9 cellular contexts compared by ENCODE assay signal in genomic region chr17:64635647-64636305, GRCh38. TPM values are rescaled to one million over a fixed set of nuclear protein-coding genes. Genes with fewer than 3 reads are reported as not detected.
DNase-seq lines count a peak whose midpoint lies in the region; ATAC-seq, FAIRE-seq and TF ChIP-seq lines count a peak whose summit lies in the region.
"Had no signal": no experiment of that assay in that cellular context is flagged by ENCODE, and none has a peak within 500 bp of the region (broad histone marks: within the 10 kb centered on the region; RNA-seq: fewer than 3 reads in every experiment).

No MANE protein-coding gene starts in this region.

- H3K4me1 ChIP-seq in adrenal gland (replicated peaks in 1 of 2), result peaks cover 0 to 47% of the 10 kb centered on the region in 2 donors

- TF ChIP-seq CTCF in adrenal gland (IDR thresholded peaks at IDR 0.05), result no peak
- no peak for TF ChIP-seq CTCF in WERI-Rb-1 (IDR thresholded peaks at IDR 0.05; ENCODE audit: low read depth, low read length)

- H3K9me3 Mint-ChIP-seq in activated T-cell treated with anti-CD3 and anti-CD28 coated beads, Interleukin-2, amount 50 U/mL, for 72 hours, result peaks cover 0 to 2% of the 10 kb centered on the region in 2 donors
- H3K9me3 Mint-ChIP-seq in activated T-helper 1 cell treated with anti-CD3 and anti-CD28 coated beads, Interleukin-12 subunit alpha, Interleukin-12 subunit beta, Interleukin-2, Interleukin-4 antibody, amounts not matched to agents 30 ng/mL and 10 ng/mL and 1 ng/mL, durations not matched to agents 14 hours and 24 hours and 36 hours, result peaks cover 3% of the 10 kb centered on the region
- H3K9me3 Mint-ChIP-seq in stimulated activated effector memory CD8-positive, alpha-beta T cell treated with anti-CD3 and anti-CD28 coated beads, Interleukin-12 subunit alpha, Interleukin-12 subunit beta, amount 100 ng/mL, for 72 hours, result no peaks in the 10 kb centered on the region

- FAIRE-seq in frontal cortex (lab: Jason Lieb, UNC), result no peak
- FAIRE-seq: G401.6 had no signal

- H3K36me3 ChIP-seq in adrenal gland (replicated peaks in 1 of 2), result peaks cover 0 to 6% of the 10 kb centered on the region in 2 donors
- H3K36me3 ChIP-seq in WERI-Rb-1, result peaks cover 3% of the 10 kb centered on the region; the same call in 1 of the 2 replicates

- ATAC-seq in activated T-cell treated with anti-CD3 and anti-CD28 coated beads, Interleukin-2, amount 50 U/mL, for 72 hours (replicated peaks in 1 of 2), result peak; percentile 86 to 89
- ATAC-seq in HG03095 (IDR thresholded peaks at IDR 0.05; ENCODE audit: unreplicated experiment), result peak; percentile 87
- peak; percentile 96 for ATAC-seq in stimulated activated effector memory CD8-positive, alpha-beta T cell treated with anti-CD3 and anti-CD28 coated beads, Interleukin-12 subunit alpha, Interleukin-12 subunit beta, amount 100 ng/mL, for 72 hours

- no peaks in the 10 kb centered on the region for H3K27me3 ChIP-seq in adrenal gland
- H3K27me3 ChIP-seq in WERI-Rb-1 (ENCODE audit: insufficient read depth, low read depth, severe bottlenecking), result no peaks in the 10 kb centered on the region

- H3K36me3 Mint-ChIP-seq in activated T-cell treated with anti-CD3 and anti-CD28 coated beads, Interleukin-2, amount 50 U/mL, for 72 hours (ENCODE audit: insufficient read depth in 2 of 2), result peaks cover 0 to 4% of the 10 kb centered on the region in 2 donors
- H3K36me3 Mint-ChIP-seq in activated T-helper 1 cell treated with anti-CD3 and anti-CD28 coated beads, Interleukin-12 subunit alpha, Interleukin-12 subunit beta, Interleukin-2, Interleukin-4 antibody, amounts not matched to agents 30 ng/mL and 10 ng/mL and 1 ng/mL, durations not matched to agents 14 hours and 24 hours and 36 hours (ENCODE audit: low read depth), result peaks cover 4% of the 10 kb centered on the region
- peaks cover 31% of the 10 kb centered on the region for H3K36me3 Mint-ChIP-seq in stimulated activated effector memory CD8-positive, alpha-beta T cell treated with anti-CD3 and anti-CD28 coated beads, Interleukin-12 subunit alpha, Interleukin-12 subunit beta, amount 100 ng/mL, for 72 hours

- intact Hi-C loops in activated T-helper 1 cell treated with anti-CD3 and anti-CD28 coated beads, Interleukin-12 subunit alpha, Interleukin-12 subunit beta, Interleukin-2, Interleukin-4 antibody, amounts not matched to agents 30 ng/mL and 10 ng/mL and 1 ng/mL, durations not matched to agents 14 hours and 24 hours and 36 hours (cut with micrococcal nuclease), result loop anchor here (1.0 to 10.0 kb wide), 7 partner anchors 7 to 279 kb away; partner anchors contain the start of genes CEP95, DDX5 and LRRC37A3
- intact Hi-C loops in adrenal gland (cut with DNase I), result no loop called here

- H3K27ac Mint-ChIP-seq in activated T-cell treated with anti-CD3 and anti-CD28 coated beads, Interleukin-2, amount 50 U/mL, for 72 hours, result peak overlapping the region; percentile 83
- peak overlapping the region; percentile 98 for H3K27ac Mint-ChIP-seq in activated T-helper 1 cell treated with anti-CD3 and anti-CD28 coated beads, Interleukin-12 subunit alpha, Interleukin-12 subunit beta, Interleukin-2, Interleukin-4 antibody, amounts not matched to agents 30 ng/mL and 10 ng/mL and 1 ng/mL, durations not matched to agents 14 hours and 24 hours and 36 hours
- H3K27ac Mint-ChIP-seq in stimulated activated effector memory CD8-positive, alpha-beta T cell treated with anti-CD3 and anti-CD28 coated beads, Interleukin-12 subunit alpha, Interleukin-12 subunit beta, amount 100 ng/mL, for 72 hours, result peak overlapping the region; percentile 98

- H3K27ac ChIP-seq in adrenal gland (no peak overlapping the region), WERI-Rb-1 (no peak overlapping the region)

- no peak for TF ChIP-seq POLR2A in adrenal gland (IDR thresholded peaks at IDR 0.05)

- no peak overlapping the region for H3K4me3 ChIP-seq in adrenal gland
- H3K4me3 ChIP-seq in WERI-Rb-1 (ENCODE audit: low read depth, low read length), result no peak overlapping the region

- peak overlapping the region; percentile 25 to 71 for H3K4me3 Mint-ChIP-seq in activated T-cell treated with anti-CD3 and anti-CD28 coated beads, Interleukin-2, amount 50 U/mL, for 72 hours
- H3K4me3 Mint-ChIP-seq in activated T-helper 1 cell treated with anti-CD3 and anti-CD28 coated beads, Interleukin-12 subunit alpha, Interleukin-12 subunit beta, Interleukin-2, Interleukin-4 antibody, amounts not matched to agents 30 ng/mL and 10 ng/mL and 1 ng/mL, durations not matched to agents 14 hours and 24 hours and 36 hours, result no peak overlapping the region
- peak overlapping the region; percentile 53 for H3K4me3 Mint-ChIP-seq in stimulated activated effector memory CD8-positive, alpha-beta T cell treated with anti-CD3 and anti-CD28 coated beads, Interleukin-12 subunit alpha, Interleukin-12 subunit beta, amount 100 ng/mL, for 72 hours

- peak; percentile 19 to 40 for DNase-seq in activated T-cell treated with anti-CD3 and anti-CD28 coated beads, Interleukin-2, amount 50 U/mL, for 72 hours
- DNase-seq in activated T-cell treated with anti-CD3 and anti-CD28 coated beads, Interleukin-2, amount 50 U/mL, for 48 hours, result no peak
- DNase-seq in activated T-helper 1 cell treated with anti-CD3 and anti-CD28 coated beads, Interleukin-12 subunit alpha, Interleukin-12 subunit beta, Interleukin-2, Interleukin-4 antibody, amounts not matched to agents 30 ng/mL and 10 ng/mL and 1 ng/mL, durations not matched to agents 14 hours and 24 hours and 36 hours (ENCODE audit: low spot score), result no peak
- peak in 1 of 2 donors; percentile 60 for DNase-seq in stimulated activated effector memory CD8-positive, alpha-beta T cell treated with anti-CD3 and anti-CD28 coated beads, Interleukin-12 subunit alpha, Interleukin-12 subunit beta, amount 100 ng/mL, for 72 hours (ENCODE audit: low spot score in 2 of 2)
- no peak for DNase-seq in adrenal gland
- no peak for DNase-seq in frontal cortex (ENCODE audit: low spot score in 2 of 2)
- DNase-seq in WERI-Rb-1, result no peak

- H3K9me3 ChIP-seq in adrenal gland (replicated peaks in 1 of 3), result no peaks in the 10 kb centered on the region
- H3K9me3 ChIP-seq in WERI-Rb-1 (ENCODE audit: severe bottlenecking), result no peaks in the 10 kb centered on the region

- H3K4me1 Mint-ChIP-seq in activated T-cell treated with anti-CD3 and anti-CD28 coated beads, Interleukin-2, amount 50 U/mL, for 72 hours (ENCODE audit: low read depth), result peaks cover 58% of the 10 kb centered on the region
- H3K4me1 Mint-ChIP-seq in activated T-helper 1 cell treated with anti-CD3 and anti-CD28 coated beads, Interleukin-12 subunit alpha, Interleukin-12 subunit beta, Interleukin-2, Interleukin-4 antibody, amounts not matched to agents 30 ng/mL and 10 ng/mL and 1 ng/mL, durations not matched to agents 14 hours and 24 hours and 36 hours (ENCODE audit: low read depth), result peaks cover 21% of the 10 kb centered on the region
- peaks cover 53% of the 10 kb centered on the region for H3K4me1 Mint-ChIP-seq in stimulated activated effector memory CD8-positive, alpha-beta T cell treated with anti-CD3 and anti-CD28 coated beads, Interleukin-12 subunit alpha, Interleukin-12 subunit beta, amount 100 ng/mL, for 72 hours

- whole genome bisulfite sequencing in adrenal gland, 4 donors, result 34 to 46% (median 42%) methylated on average over 1 of the region's 1 CpG

- H3K27me3 Mint-ChIP-seq in activated T-cell treated with anti-CD3 and anti-CD28 coated beads, Interleukin-2, amount 50 U/mL, for 72 hours (ENCODE audit: low read depth), result no peaks in the 10 kb centered on the region
- H3K27me3 Mint-ChIP-seq in activated T-helper 1 cell treated with anti-CD3 and anti-CD28 coated beads, Interleukin-12 subunit alpha, Interleukin-12 subunit beta, Interleukin-2, Interleukin-4 antibody, amounts not matched to agents 30 ng/mL and 10 ng/mL and 1 ng/mL, durations not matched to agents 14 hours and 24 hours and 36 hours (ENCODE audit: insufficient read depth), result peaks cover 2% of the 10 kb centered on the region

RNA-seq across cellular contexts. Expression of gene SMURF2, which starts 26.3 kb away (rescaled TPM):
- 10 to 100 TPM; 18.3 to 19.4 TPM for total RNA-seq in activated T-cell treated with anti-CD3 and anti-CD28 coated beads, Interleukin-2, amount 50 U/mL, for 72 hours
- 10.8 and 11.1 TPM in 2 replicates for total RNA-seq in activated T-helper 1 cell treated with anti-CD3 and anti-CD28 coated beads, Interleukin-12 subunit alpha, Interleukin-12 subunit beta, Interleukin-2, Interleukin-4 antibody, amounts not matched to agents 30 ng/mL and 10 ng/mL and 1 ng/mL, durations not matched to agents 14 hours and 24 hours and 36 hours
- total RNA-seq in adrenal gland (10 to 100 TPM; 13.2 to 27.5 (median 16.6) TPM), frontal cortex (64.0 TPM)
- polyA plus RNA-seq in adrenal gland, result 10 to 100 TPM in 1 of 3 donors, 1 to 10 TPM in 2; 7.7 to 15.8 (median 7.9) TPM

Comparison
In these comparisons a context has a peak if more than half of its experiments do, and no peak if none do; other contexts are left out.
1. DNase-seq: peak in activated T-cell treated with anti-CD3 and anti-CD28 coated beads, Interleukin-2, amount 50 U/mL, for 72 hours (2 of 2); none in activated T-cell treated with anti-CD3 and anti-CD28 coated beads, Interleukin-2, amount 50 U/mL, for 48 hours (0 of 2), activated T-helper 1 cell treated with anti-CD3 and anti-CD28 coated beads, Interleukin-12 subunit alpha, Interleukin-12 subunit beta, Interleukin-2, Interleukin-4 antibody, amounts not matched to agents 30 ng/mL and 10 ng/mL and 1 ng/mL, durations not matched to agents 14 hours and 24 hours and 36 hours (single experiment), adrenal gland (0 of 7), frontal cortex (0 of 2) and WERI-Rb-1 (single experiment).
2. Peak in every context shown above with its lines, with median percentiles within 50 percentile points of each other: ATAC-seq and H3K27ac Mint-ChIP-seq.